Comparison of ENCODE assay signal across 9 cellular contexts in genomic region chr1:193111641-193112090, GRCh38. TPM values are rescaled to one million over a fixed set of nuclear protein-coding genes. Genes with fewer than 3 reads are reported as not detected.
DNase-seq lines count a peak whose midpoint lies in the region; ATAC-seq and TF ChIP-seq lines count a peak whose summit lies in the region.
"Had no signal": no experiment of that assay in that cellular context is flagged by ENCODE, and none has a peak within 500 bp of the region (broad histone marks: within the 10 kb centered on the region; RNA-seq: fewer than 3 reads in every experiment).

No MANE protein-coding gene starts in this region.

- H3K36me3 ChIP-seq in SK-N-SH (replicated peaks in 1 of 2; ENCODE audit: control insufficient read depth in 1 of 2, insufficient read depth in 2 of 2, low read length in 1 of 2), result no peaks in the 10 kb centered on the region
- H3K36me3 ChIP-seq in left ventricle myocardium inferior, result no peaks in the 10 kb centered on the region
- no peaks in the 10 kb centered on the region for H3K36me3 ChIP-seq in thoracic aorta

- H3K36me3 Mint-ChIP-seq in H9 (ENCODE audit: insufficient read depth in 1 of 3, low read depth in 3 of 3), result no peaks in the 10 kb centered on the region

- H2BK15ac ChIP-seq in H9 (ENCODE audit: low read depth, low read length), result no peak overlapping the region

- H2BK12ac ChIP-seq in H9 (ENCODE audit: insufficient read length, low read depth, low read length), result no peak overlapping the region

- H3K4me3 ChIP-seq in SK-N-SH (ENCODE audit: low read depth in 2 of 2, low read length in 1 of 2) (no peak overlapping the region), left ventricle myocardium inferior (no peak overlapping the region), thoracic aorta (no peak overlapping the region)

- H3F3A ChIP-seq in SK-N-SH (replicated peaks; ENCODE audit: insufficient read depth), result peaks cover 5% of the 10 kb centered on the region

- no peak overlapping the region for H2BK5ac ChIP-seq in H9 (ENCODE audit: insufficient read length, low read length)

- DNase-seq in H9 (no peak), SK-N-SH (no peak), left ventricle myocardium inferior (peak; percentile 47), thoracic aorta (ENCODE audit: low spot score) (no peak), NCI-H446 (lab: John Stamatoyannopoulos, UW) (no peak), NCI-H345 (lab: John Stamatoyannopoulos, UW) (no peak), NK-92 (lab: John Stamatoyannopoulos, UW; ENCODE audit: unreplicated experiment) (no peak), DMS114 treated with DMSO at 0.1 percent for 48 hours (lab: John Stamatoyannopoulos, UW; ENCODE audit: unreplicated experiment) (no peak)
- DNase-seq: activated effector memory CD4-positive, alpha-beta T cell treated with Interleukin-2 at 50 U/mL for 16 hours had no signal

- H2AK5ac ChIP-seq in H9 (ENCODE audit: insufficient read length, low read length), result no peak overlapping the region

- CTCF ChIA-PET in SK-N-SH (lab: Yijun Ruan, JAX), result interaction anchor here (5.8 kb wide), 1 partner anchor 10 kb away, joined by 35 read pairs; the partner anchor contains the start of gene CDC73

- no peak overlapping the region for H4K91ac ChIP-seq in H9 (ENCODE audit: insufficient read length, low read depth, low read length)

- H3K79me2 ChIP-seq in H9 (ENCODE audit: insufficient read depth, low read length), result no peaks in the 10 kb centered on the region
- H3K79me2 ChIP-seq in SK-N-SH (ENCODE audit: insufficient read depth), result no peaks in the 10 kb centered on the region

- H3K18ac ChIP-seq in H9 (ENCODE audit: insufficient read length, low read depth, low read length), result no peak overlapping the region

- H3K9me2 ChIP-seq in SK-N-SH, result no peaks in the 10 kb centered on the region

- no peak for TF ChIP-seq RAD21 in SK-N-SH (IDR thresholded peaks at IDR 0.05; ENCODE audit: low read length)

- H3K9ac ChIP-seq in H9 (ENCODE audit: extremely low read depth, insufficient read length, low read length), result no peak overlapping the region
- H3K9ac ChIP-seq in SK-N-SH, result peak overlapping the region; percentile 50; the same call in 1 of the 2 replicates

- H3K4ac ChIP-seq in H9 (ENCODE audit: low read depth, low read length), result no peak overlapping the region

- H3K23ac ChIP-seq in H9 (ENCODE audit: insufficient read length, low read depth, low read length), result no peak overlapping the region

- no peak overlapping the region for H3K4me2 ChIP-seq in H9 (ENCODE audit: insufficient read depth, insufficient read length, low read length)
- peak overlapping the region; percentile 69 for H3K4me2 ChIP-seq in SK-N-SH

- H4K20me1 ChIP-seq in H9 (ENCODE audit: control insufficient read depth, insufficient read depth, insufficient read length) (no peaks in the 10 kb centered on the region), SK-N-SH (ENCODE audit: insufficient read depth) (no peaks in the 10 kb centered on the region)

- POLR2A ChIA-PET in SK-N-SH (lab: Yijun Ruan, JAX), result no interaction called here

- no peaks in the 10 kb centered on the region for H3K23me2 ChIP-seq in H9 (ENCODE audit: insufficient read length, low read depth, low read length, poor library complexity, severe bottlenecking)

- H4K8ac ChIP-seq in H9 (replicated peaks; ENCODE audit: insufficient read length, low read depth, low read length), result no peak overlapping the region

- H3K9me3 Mint-ChIP-seq in H9, result no peaks in the 10 kb centered on the region

- H2BK120ac ChIP-seq in H9 (ENCODE audit: low read depth, low read length, poor library complexity, severe bottlenecking), result no peak overlapping the region

- H3K4me3 Mint-ChIP-seq in H9, result no peak overlapping the region

- H3K27ac ChIP-seq in H9 (ENCODE audit: insufficient read length, low read depth, low read length) (no peak overlapping the region), SK-N-SH (ENCODE audit: low read depth in 2 of 2, low read length in 1 of 2) (peak overlapping the region; percentile 60 to 78; a peak in 3 of 4 replicates), left ventricle myocardium inferior (replicated peaks) (peak overlapping the region; percentile 11), thoracic aorta (peak overlapping the region in 1 of 2 donors; percentile 64)

- TF ChIP-seq EP300 in SK-N-SH (IDR thresholded peaks at IDR 0.05; ENCODE audit: borderline replicate concordance in 1 of 2, low read depth in 1 of 2, low read length in 1 of 2), result no peak

- H3K14ac ChIP-seq in H9 (ENCODE audit: insufficient read depth, low read length), result no peak overlapping the region; the same call in 1 of the 2 replicates

- H3K27ac Mint-ChIP-seq in H9, result peak overlapping the region in 2 of 3 experiments; percentile 39 to 50; a peak in 2 of 7 replicates

- WGBS in H9 (ENCODE audit: extremely low coverage, insufficient read length, low lambda C conversion rate), result no CpG with 5 or more reads among the region's 6 CpGs
- 15% methylated on average over 6 of the region's 6 CpGs for WGBS in SK-N-SH (ENCODE audit: low lambda C conversion rate)

- no peak overlapping the region for H2BK20ac ChIP-seq in H9 (ENCODE audit: low read depth, low read length, poor library complexity, severe bottlenecking)

- ATAC-seq in thoracic aorta (ENCODE audit: insufficient number of reproducible peaks, low FRiP score, low read depth), result peak; percentile 16

- H3K4me1 ChIP-seq in H9 (ENCODE audit: insufficient read depth, low read length) (peaks cover 7% of the 10 kb centered on the region; the same call in 1 of the 2 replicates), SK-N-SH (ENCODE audit: control insufficient read depth in 1 of 2, insufficient read depth in 2 of 2, low read depth in 1 of 2, low read length in 1 of 2) (peaks cover 2 to 15% of the 10 kb centered on the region in 2 experiments; a peak in 3 of 4 replicates), left ventricle myocardium inferior (peaks cover 12% of the 10 kb centered on the region), thoracic aorta (ENCODE audit: control insufficient read depth in 1 of 2, low read depth in 2 of 2) (peaks cover 0 to 4% of the 10 kb centered on the region in 2 donors)

- no peaks in the 10 kb centered on the region for H3K27me3 ChIP-seq in H9 (ENCODE audit: insufficient read depth, low read length)
- no peaks in the 10 kb centered on the region for H3K27me3 ChIP-seq in SK-N-SH (ENCODE audit: insufficient read depth)
- H3K27me3 ChIP-seq in left ventricle myocardium inferior (ENCODE audit: low read depth), result no peaks in the 10 kb centered on the region
- no peaks in the 10 kb centered on the region for H3K27me3 ChIP-seq in thoracic aorta (replicated peaks; ENCODE audit: insufficient read depth)

- H3K9me3 ChIP-seq in H9 (ENCODE audit: control insufficient read depth, low read depth, low read length) (no peaks in the 10 kb centered on the region), SK-N-SH (no peaks in the 10 kb centered on the region), left ventricle myocardium inferior (replicated peaks) (no peaks in the 10 kb centered on the region), thoracic aorta (no peaks in the 10 kb centered on the region)

- no peak overlapping the region for H2AFZ ChIP-seq in H9 (ENCODE audit: low read length)
- H2AFZ ChIP-seq in SK-N-SH (ENCODE audit: low read depth), result peak overlapping the region; percentile 88

- H3K79me1 ChIP-seq in H9 (ENCODE audit: insufficient read depth, low read depth, low read length, poor library complexity, severe bottlenecking), result no peaks in the 10 kb centered on the region

- no peak overlapping the region for H4K5ac ChIP-seq in H9 (ENCODE audit: insufficient read length, low read depth, low read length)

- H3K27me3 Mint-ChIP-seq in H9 (ENCODE audit: low read depth), result no peaks in the 10 kb centered on the region

- TF ChIP-seq CTCF in H9 (conservative IDR thresholded peaks at IDR 0.05) (no peak), SK-N-SH (IDR thresholded peaks at IDR 0.05) (no peak), left ventricle myocardium inferior (IDR thresholded peaks at IDR 0.05; ENCODE audit: borderline replicate concordance) (no peak), thoracic aorta (IDR thresholded peaks at IDR 0.05) (no peak)

- no peak overlapping the region for H3K56ac ChIP-seq in H9 (ENCODE audit: insufficient read length, low read depth, low read length)

- H3K4me1 Mint-ChIP-seq in H9, result peaks cover 28 to 31% of the 10 kb centered on the region in 2 experiments

- intact Hi-C loops in left ventricle myocardium inferior (cut with micrococcal nuclease), result no loop called here

- no peak overlapping the region for H3T11ph ChIP-seq in H9 (ENCODE audit: low read length)

TF ChIP-seq in SK-N-SH, 30 proteins besides CTCF, POLR2A, EP300 and RAD21:
- TF ChIP-seq ELF1 (IDR thresholded peaks at IDR 0.05) (no peak), FOSL2 (IDR thresholded peaks at IDR 0.05; ENCODE audit: borderline replicate concordance, low read depth) (peak; percentile 52; the same call in 1 of the 2 replicates), MAX (IDR thresholded peaks at IDR 0.05; ENCODE audit: low read depth) (peak; percentile 69), TCF12 (IDR thresholded peaks at IDR 0.05) (peak; percentile 49), TEAD4 (IDR thresholded peaks at IDR 0.05; ENCODE audit: borderline replicate concordance, insufficient read depth) (peak; percentile 79; the same call in 1 of the 2 replicates)

RNA-seq across cellular contexts. Expression of gene GLRX2, which starts 6.5 kb away (rescaled TPM):
- total RNA-seq in H9 (2021), result 7.8 and 10.1 TPM in 2 replicates
- 9.4 and 12.8 TPM in 2 replicates for polyA plus RNA-seq in SK-N-SH (2012; rRNA removed)
- polyA plus RNA-seq in SK-N-SH (2012; cell fraction: cytosol; rRNA removed), result 13.4 and 23.8 TPM in 2 replicates
- polyA plus RNA-seq in SK-N-SH (2012; cell fraction: nucleus; rRNA removed), result 2.5 and 4.6 TPM in 2 replicates
- total RNA-seq in left ventricle myocardium inferior, result 31.8 TPM
- 1 to 10 TPM; 4.7 to 8.3 TPM for total RNA-seq in thoracic aorta

RNA-seq across cellular contexts. Expression of gene CDC73, which starts 10.2 kb away (rescaled TPM):
- total RNA-seq in H9 (2021) (62.5 and 63.7 TPM in 2 replicates), left ventricle myocardium inferior (46.8 TPM), thoracic aorta (10 to 100 TPM; 61.2 to 62.8 TPM)
- polyA plus RNA-seq in SK-N-SH (2012; rRNA removed), result 13.4 and 17.3 TPM in 2 replicates
- 20.4 and 27.5 TPM in 2 replicates for polyA plus RNA-seq in SK-N-SH (2012; cell fraction: cytosol; rRNA removed)
- 6.4 and 7.7 TPM in 2 replicates for polyA plus RNA-seq in SK-N-SH (2012; cell fraction: nucleus; rRNA removed)

RNA-seq across cellular contexts. Expression of gene RO60, which starts 52.3 kb away (rescaled TPM):
- total RNA-seq in H9 (2021) (79.5 and 84.7 TPM in 2 replicates), left ventricle myocardium inferior (51.8 TPM), thoracic aorta (100 to 1,000 TPM in 1 of 2 donors, 10 to 100 TPM in 1; 66.3 to 124 TPM)
- polyA plus RNA-seq in SK-N-SH (2012; rRNA removed), result 6.4 and 10.6 TPM in 2 replicates
- 9.4 and 9.6 TPM in 2 replicates for polyA plus RNA-seq in SK-N-SH (2012; cell fraction: cytosol; rRNA removed)
- polyA plus RNA-seq in SK-N-SH (2012; cell fraction: nucleus; rRNA removed), result 8.7 and 10.3 TPM in 2 replicates

RNA-seq across cellular contexts. Expression of gene UCHL5, which starts 52.5 kb away (rescaled TPM):
- total RNA-seq in H9 (2021) (40.9 and 42.1 TPM in 2 replicates), left ventricle myocardium inferior (43.0 TPM), thoracic aorta (10 to 100 TPM; 21.0 to 40.8 TPM)
- polyA plus RNA-seq in SK-N-SH (2012; rRNA removed), result 14.9 and 15.7 TPM in 2 replicates
- 20.3 and 28.4 TPM in 2 replicates for polyA plus RNA-seq in SK-N-SH (2012; cell fraction: cytosol; rRNA removed)
- polyA plus RNA-seq in SK-N-SH (2012; cell fraction: nucleus; rRNA removed), result 15.7 and 19.3 TPM in 2 replicates
